32 cellular contexts compared by ENCODE assay signal in genomic region chr7:38977658-38978057, GRCh38. TPM values are rescaled to one million over a fixed set of nuclear protein-coding genes. Genes with fewer than 3 reads are reported as not detected.
DNase-seq lines count a peak whose midpoint lies in the region; ATAC-seq, FAIRE-seq and TF ChIP-seq lines count a peak whose summit lies in the region.
"Had no signal": no experiment of that assay in that cellular context is flagged by ENCODE, and none has a peak within 500 bp of the region (broad histone marks: within the 10 kb centered on the region; RNA-seq: fewer than 3 reads in every experiment).

Gene POU6F2 (plus strand): TSS chr7:38977909. CDS start chr7:38977954, 45 bp downstream.

- no peaks in the 10 kb centered on the region for H3F3A ChIP-seq in neural cell (ENCODE audit: insufficient read depth, low read length, poor library complexity, severe bottlenecking)

- H3K9ac ChIP-seq in liver (ENCODE audit: low read depth in 1 of 2, low read length in 2 of 2) (peak within 1 kb of the TSS; percentile 33 to 85), HepG2 (ENCODE audit: insufficient read depth, low read depth, low read length) (no peak within 1 kb of the TSS), H1 (replicated peaks in 1 of 4; ENCODE audit: extremely low read depth in 1 of 4, low read depth in 3 of 4, low read length in 3 of 4) (peak within 1 kb of the TSS in 2 of 4 experiments; percentile 16 to 28; a peak in 2 of 7 replicates), neural cell (ENCODE audit: low read length) (peak within 1 kb of the TSS; percentile 32)

- H3K56ac ChIP-seq in H1 (replicated peaks; ENCODE audit: insufficient read length, low read depth, low read length) = no peak within 1 kb of the TSS

- in situ Hi-C loops in HepG2 (cut with HindIII; ENCODE audit: extremely low pct_ligation_motif_present, low pct_unique_long_range_greater_than_20kb) = no loop called here

- DNase-seq in HepG2 (ENCODE audit: low spot score) (no peak), H1 (ENCODE audit: low read depth in 1 of 2, low spot score in 2 of 2) (no peak), Kasumi-1 (lab: John Stamatoyannopoulos, UW) (no peak), germinal center (ENCODE audit: low spot score) (no peak), pons (ENCODE audit: low spot score) (no peak)
- DNase-seq: activated CD4-positive, alpha-beta T cell treated with anti-CD3 and anti-CD28 coated beads, Interleukin-2, amount 10 ng/mL, durations not matched to agents 24 days and 14 days; activated gamma-delta T cell; activated naive CD8-positive, alpha-beta T cell treated with anti-CD3 and anti-CD28 coated beads, Interleukin-2, amount 10 ng/mL, durations not matched to agents 7 days and 5 days; activated T-cell treated with anti-CD3 and anti-CD28 coated beads, Interleukin-2, amount 50 U/mL, for 1 hour; CD4-positive, CD25-positive, alpha-beta regulatory T cell; esophagus squamous epithelium; foreskin melanocyte; hypothalamus; KBM-7; left lung; MG63; naive thymus-derived CD4-positive, alpha-beta T cell; NCI-H2081 treated with DMSO at 0.1 percent for 48 hours; NK-92 treated with Interleukin-12 subunit alpha and Interleukin-12 subunit beta, amount 100 ng/mL, for 24 hours; posterior cingulate gyrus; Right ventricle myocardium superior; stimulated activated naive B cell treated with anti-CD40 and anti-IgM and Interleukin-4, amounts not matched to agents 10 μg/mL and 1 μg/mL and 100 μg/mL, for 72 hours had no signal

- no peak within 1 kb of the TSS for H2BK15ac ChIP-seq in H1 (ENCODE audit: low read length)

- H2AFZ ChIP-seq in HepG2 (ENCODE audit: low read length) (no peak within 1 kb of the TSS), H1 (ENCODE audit: low read length) (peak within 1 kb of the TSS; percentile 99), neural cell (ENCODE audit: low read depth, low read length) (no peak within 1 kb of the TSS)

- no peak within 1 kb of the TSS for H3K4ac ChIP-seq in H1 (replicated peaks; ENCODE audit: insufficient read length, low read depth, low read length)

- no peak within 1 kb of the TSS for H4K91ac ChIP-seq in H1 (replicated peaks; ENCODE audit: insufficient read length, low read length)

- intact Hi-C loops in HepG2 (cut with micrococcal nuclease; ENCODE audit: unreplicated experiment) = no loop called here

- TF ChIP-seq POLR2A in HepG2 (IDR thresholded peaks at IDR 0.05; ENCODE audit: insufficient read depth in 1 of 2, low read depth in 2 of 2, low read length in 2 of 2) (no peak), H1 (IDR thresholded peaks at IDR 0.05; ENCODE audit: control extremely low read depth in 1 of 2, low read depth in 2 of 2, low read length in 2 of 2) (no peak)

- peaks cover 4% of the 10 kb centered on the region; the same call in 1 of the 2 replicates for H3K23me2 ChIP-seq in H1 (ENCODE audit: low read depth, low read length)

- H3K36me3 ChIP-seq in liver (ENCODE audit: control insufficient read depth in 4 of 4, insufficient read depth in 3 of 4, low read depth in 1 of 4, low read length in 3 of 4) (no peaks in the 10 kb centered on the region), HepG2 (replicated peaks in 1 of 2; ENCODE audit: control insufficient read depth in 1 of 2, insufficient read depth in 2 of 2, low read length in 2 of 2) (no peaks in the 10 kb centered on the region), H1 (ENCODE audit: control insufficient read depth in 2 of 4, insufficient read depth in 4 of 4, low read length in 3 of 4) (no peaks in the 10 kb centered on the region), neural cell (ENCODE audit: insufficient read depth, low read length) (no peaks in the 10 kb centered on the region)
- H3K36me3 ChIP-seq: ascending aorta, esophagus squamous epithelium, left lung, MG63 had no signal

- H3K23ac ChIP-seq in H1 (ENCODE audit: insufficient read length) = no peak within 1 kb of the TSS

- H3K4me2 ChIP-seq in HepG2 (ENCODE audit: low read depth, low read length) (no peak within 1 kb of the TSS), H1 (ENCODE audit: insufficient read depth in 1 of 2, low read depth in 2 of 2, low read length in 2 of 2) (peak within 1 kb of the TSS; percentile 62 to 81), neural cell (ENCODE audit: low read length) (peak within 1 kb of the TSS; percentile 11)

- TF ChIP-seq RAD21 in liver (IDR thresholded peaks at IDR 0.05) (no peak), HepG2 (CRISPR knock-in tag; IDR thresholded peaks at IDR 0.05) (no peak), H1 (IDR thresholded peaks at IDR 0.05 in 1 of 2, conservative IDR thresholded peaks at IDR 0.05 in 1 of 2; ENCODE audit: low read depth in 2 of 2, low read length in 2 of 2) (no peak), neural cell (conservative IDR thresholded peaks at IDR 0.05) (no peak)

- no peak for FAIRE-seq in HepG2 (lab: Jason Lieb, UNC)
- no peak for FAIRE-seq in H1 (lab: Jason Lieb, UNC)
- FAIRE-seq: H54 had no signal

- WGBS in liver = 81% methylated on average over 7 of the region's 7 CpGs
- 60% methylated on average over 7 of the region's 7 CpGs for WGBS in HepG2 (ENCODE audit: low lambda C conversion rate)
- 95% methylated on average over 7 of the region's 7 CpGs; no CpG with 5 or more reads in 1 of the 2 experiments for WGBS in H1 (ENCODE audit: extremely low coverage in 1 of 2, insufficient coverage in 1 of 2, insufficient read length in 1 of 2, insufficient replicate concordance in 2 of 2, low coverage in 1 of 2, low lambda C conversion rate in 2 of 2, missing lambda C conversion rate in 1 of 2), 2 experiments

- no peak within 1 kb of the TSS for H4K5ac ChIP-seq in H1 (ENCODE audit: insufficient read length, low read depth, low read length)

- POLR2A ChIA-PET in HepG2 (lab: Yijun Ruan, JAX) (no interaction called here), H1 (lab: Charles Lee; ENCODE audit: partially characterized antibody) (no interaction called here)

- no peaks in the 10 kb centered on the region for H3K79me1 ChIP-seq in H1 (ENCODE audit: low read depth, low read length)

- H3K9me2 ChIP-seq in neural cell (ENCODE audit: insufficient read depth, low read length) = no peaks in the 10 kb centered on the region

- H3K27me3 ChIP-seq in liver (ENCODE audit: control insufficient read depth in 4 of 4, insufficient read depth in 4 of 4, low read length in 3 of 4) = peaks cover 0 to 3% (median under 1%) of the 10 kb centered on the region in 4 donors
- peaks cover 0 to 8% of the 10 kb centered on the region in 2 experiments; a peak in 2 of 5 replicates for H3K27me3 ChIP-seq in HepG2 (ENCODE audit: control insufficient read depth in 1 of 2, insufficient read depth in 2 of 2, low read length in 2 of 2)
- no peaks in the 10 kb centered on the region; a peak in 2 of 7 replicates for H3K27me3 ChIP-seq in H1 (replicated peaks in 1 of 4; ENCODE audit: control insufficient read depth in 3 of 4, extremely low read depth in 1 of 4, insufficient read depth in 3 of 4, low read length in 3 of 4)
- peaks cover 3% of the 10 kb centered on the region for H3K27me3 ChIP-seq in neural cell (ENCODE audit: insufficient read depth, low read depth, low read length)
- H3K27me3 ChIP-seq: ascending aorta had no signal

- H3K4me1 ChIP-seq in liver (ENCODE audit: control insufficient read depth in 4 of 4, insufficient read depth in 4 of 4, low read length in 3 of 4) = peaks cover 0 to 12% (median 0%) of the 10 kb centered on the region in 4 donors
- no peaks in the 10 kb centered on the region for H3K4me1 ChIP-seq in HepG2 (ENCODE audit: insufficient read depth, low read length)
- peaks cover 2 to 5% (median 3%) of the 10 kb centered on the region in 4 experiments; a peak in 4 of 7 replicates for H3K4me1 ChIP-seq in H1 (replicated peaks in 1 of 4; ENCODE audit: control insufficient read depth in 3 of 4, insufficient read depth in 4 of 4, low read length in 3 of 4)

- H3K18ac ChIP-seq in H1 (ENCODE audit: extremely low read depth, low read length) = peak within 1 kb of the TSS; percentile 38; the same call in 1 of the 2 replicates

- peak within 1 kb of the TSS; percentile 73; the same call in 1 of the 2 replicates for H2BK12ac ChIP-seq in H1 (ENCODE audit: low read depth, low read length)

- H4K20me1 ChIP-seq in HepG2 (ENCODE audit: insufficient read depth, low read length) (no peaks in the 10 kb centered on the region), H1 (replicated peaks in 1 of 2; ENCODE audit: control insufficient read depth in 1 of 2, insufficient read depth in 2 of 2, low read length in 2 of 2) (no peaks in the 10 kb centered on the region), neural cell (ENCODE audit: insufficient read depth) (no peaks in the 10 kb centered on the region)

- no peak within 1 kb of the TSS for H2AK5ac ChIP-seq in H1 (ENCODE audit: low read depth, low read length)

- ATAC-seq in HepG2 (no peak), GM21528 (IDR thresholded peaks at IDR 0.05; ENCODE audit: low FRiP score, unreplicated experiment) (no peak)
- ATAC-seq: left lung; naive thymus-derived CD4-positive, alpha-beta T cell; sciatic nerve; stimulated activated naive B cell treated with anti-CD40 and anti-IgM and Interleukin-4, amounts not matched to agents 10 μg/mL and 1 μg/mL and 100 μg/mL, for 72 hours had no signal

- H4K8ac ChIP-seq in H1 (ENCODE audit: extremely low read depth, insufficient read depth, low read length) = no peak within 1 kb of the TSS

- H3K27ac ChIP-seq in liver (ENCODE audit: low read depth in 1 of 2, low read length in 2 of 2) = peak within 1 kb of the TSS; percentile 32 to 49
- H3K27ac ChIP-seq in HepG2 (ENCODE audit: extremely low read length, insufficient read depth, low read length) = no peak within 1 kb of the TSS
- no peak within 1 kb of the TSS for H3K27ac ChIP-seq in H1 (ENCODE audit: low read depth, low read length)
- peak within 1 kb of the TSS; percentile 30 for H3K27ac ChIP-seq in neural cell (ENCODE audit: low read length)
- H3K27ac ChIP-seq: esophagus squamous epithelium, left lung, VCaP had no signal

- 0 out of 2 replicates have a peak within 1 kb of the TSS, but pooled peaks have one; percentile 28 for H2BK20ac ChIP-seq in H1 (ENCODE audit: low read length)

- H2BK5ac ChIP-seq in H1 (ENCODE audit: low read depth, low read length) = no peak within 1 kb of the TSS

- TF ChIP-seq CTCF in liver (IDR thresholded peaks at IDR 0.05; ENCODE audit: low read depth, low read length, missing input control) = no peak
- TF ChIP-seq CTCF in HepG2 (CRISPR knock-in tag; IDR thresholded peaks at IDR 0.05) = no peak
- TF ChIP-seq CTCF in H1 (IDR thresholded peaks at IDR 0.05; ENCODE audit: control extremely low read depth in 1 of 3, insufficient read depth in 1 of 3, low read depth in 1 of 3, low read length in 3 of 3) = no peak
- TF ChIP-seq CTCF in neural cell (IDR thresholded peaks at IDR 0.05; ENCODE audit: poor library complexity, severe bottlenecking) = no peak

- H3K4me3 ChIP-seq in liver (ENCODE audit: low read depth in 1 of 3, low read length in 3 of 3) (peak within 1 kb of the TSS in 2 of 3 donors; percentile 41 to 56), HepG2 (replicated peaks in 1 of 3; ENCODE audit: insufficient read depth in 1 of 3, low read depth in 2 of 3, low read length in 3 of 3) (no peak within 1 kb of the TSS), H1 (ENCODE audit: extremely low read depth in 1 of 4, insufficient read depth in 2 of 4, low read depth in 3 of 4, low read length in 4 of 4) (peak within 1 kb of the TSS in 1 of 4 experiments; percentile 44; a peak in 1 of 8 replicates), neural cell (ENCODE audit: low read length) (peak within 1 kb of the TSS; percentile 50)
- H3K4me3 ChIP-seq: left lung, MG63 had no signal

- no TSS peak for BruUV-seq in HepG2 (replicated peaks; lab: Mats Ljungman, UMichigan)

- TF ChIP-seq EP300 in HepG2 (IDR thresholded peaks at IDR 0.05; ENCODE audit: low read depth in 2 of 2, low read length in 2 of 2) (no peak), HepG2 (CRISPR knock-in tag; IDR thresholded peaks at IDR 0.05; ENCODE audit: borderline replicate concordance) (no peak), H1 (IDR thresholded peaks at IDR 0.05; ENCODE audit: borderline replicate concordance in 1 of 2, low read depth in 2 of 2, low read length in 2 of 2) (no peak), neural cell (conservative IDR thresholded peaks at IDR 0.05; ENCODE audit: poor library complexity, severe bottlenecking) (no peak)

- no peaks in the 10 kb centered on the region for H3K79me2 ChIP-seq in HepG2 (ENCODE audit: insufficient read depth, low read length)
- no peaks in the 10 kb centered on the region for H3K79me2 ChIP-seq in H1 (ENCODE audit: control insufficient read depth in 1 of 2, insufficient read depth in 2 of 2, low read length in 2 of 2)
- no peaks in the 10 kb centered on the region for H3K79me2 ChIP-seq in neural cell (replicated peaks; ENCODE audit: insufficient read depth, low read length)

- CTCF ChIA-PET in HepG2 (lab: Yijun Ruan, JAX; ENCODE audit: low intra/inter-chr PET ratio, low total read pairs) = no interaction called here
- CTCF ChIA-PET in H1 (lab: Charles Lee; ENCODE audit: partially characterized antibody) = interaction anchor here (0.8 to 1.5 kb wide), 4 partner anchors 11 to 105 kb away, joined by 3 to 4 read pairs (median 4); no protein-coding TSS in a partner anchor

- no peak within 1 kb of the TSS for H2BK120ac ChIP-seq in H1 (replicated peaks; ENCODE audit: low read depth, low read length)

- no peaks in the 10 kb centered on the region for H3K9me3 ChIP-seq in liver (ENCODE audit: control insufficient read depth in 4 of 4, low read length in 3 of 4)
- H3K9me3 ChIP-seq in HepG2 (ENCODE audit: low read length) = no peaks in the 10 kb centered on the region
- H3K9me3 ChIP-seq in H1 (ENCODE audit: insufficient read depth in 2 of 2, low read depth in 1 of 2, low read length in 1 of 2) = no peaks in the 10 kb centered on the region
- H3K9me3 ChIP-seq in neural cell (ENCODE audit: low read length) = no peaks in the 10 kb centered on the region
- H3K9me3 ChIP-seq: ascending aorta, esophagus squamous epithelium, left lung, MG63 had no signal

- no peak within 1 kb of the TSS for H3K14ac ChIP-seq in H1 (ENCODE audit: insufficient read length)

RNA-seq across cellular contexts. Expression of gene POU6F2, which starts in this region (rescaled TPM):
- under 1 TPM; under 0.01 to 0.08 TPM for total RNA-seq in liver
- under 1 TPM in 1 of 2 donors, not detected in 1; 0.24 TPM for polyA plus RNA-seq in liver
- not detected in 2 replicates for total RNA-seq in HepG2 (2016; rRNA removed; fragmentation: Illumina TruSeq; extraction: Trizol)
- total RNA-seq in HepG2 (2016; cell fraction: cytosol; rRNA removed; fragmentation: Illumina TruSeq; extraction: Trizol; ENCODE audit: low read depth) = not detected in 2 replicates
- not detected in 2 replicates for total RNA-seq in HepG2 (2016; cell fraction: insoluble cytoplasmic fraction; rRNA removed; fragmentation: Illumina TruSeq; extraction: Trizol)
- not detected in 2 replicates for total RNA-seq in HepG2 (2016; cell fraction: membrane; rRNA removed; fragmentation: Illumina TruSeq; extraction: Trizol)
- total RNA-seq in HepG2 (2016; cell fraction: nucleus; rRNA removed; fragmentation: Illumina TruSeq; extraction: Trizol) = not detected in 2 replicates
- not detected in 2 replicates for polyA plus RNA-seq in HepG2 (2011; rRNA removed)
- not detected in 2 replicates for polyA plus RNA-seq in HepG2 (2011; cell fraction: cytosol; rRNA removed)
- polyA plus RNA-seq in HepG2 (2011; cell fraction: nucleus; rRNA removed) = 0.23 TPM in 1 of 2 replicates, not detected in the other
- polyA plus RNA-seq in HepG2 (2012) = not detected in 2 replicates
- not detected in 2 replicates for polyA plus RNA-seq in HepG2 (2016; cell fraction: cytosol; fragmentation: Illumina TruSeq; extraction: Trizol; ENCODE audit: low read depth)
- polyA plus RNA-seq in HepG2 (2016; cell fraction: insoluble cytoplasmic fraction; fragmentation: Illumina TruSeq; extraction: Trizol; ENCODE audit: low read depth) = not detected in 2 replicates
- polyA plus RNA-seq in HepG2 (2016; cell fraction: membrane; fragmentation: Illumina TruSeq; extraction: Trizol; ENCODE audit: low read depth) = not detected in 2 replicates
- polyA plus RNA-seq in HepG2 (2016; cell fraction: nucleus; fragmentation: Illumina TruSeq; extraction: Trizol; ENCODE audit: insufficient read depth, low read depth) = not detected in 2 replicates
- polyA minus RNA-seq in HepG2 (2011; rRNA and poly(A)+ RNA removed; ENCODE audit: low replicate concordance) = not detected in 2 replicates
- not detected in 2 replicates for polyA minus RNA-seq in HepG2 (2011; cell fraction: cytosol; rRNA and poly(A)+ RNA removed)
- not detected in 2 replicates for polyA minus RNA-seq in HepG2 (2011; cell fraction: nucleus; rRNA and poly(A)+ RNA removed)
- 1.6 and 2.0 TPM in 2 replicates for total RNA-seq in H1 (2021; fragmentation: NEBNext Ultra II Directional; extraction: Animal tissue kit (Norgen Biotek cat#: 25700))
- polyA plus RNA-seq in H1 (2011; rRNA removed) = 1.1 and 2.5 TPM in 2 replicates
- polyA plus RNA-seq in H1 (2011; cell fraction: cytosol; rRNA removed) = 0.93 TPM
- polyA plus RNA-seq in H1 (2011; cell fraction: nucleus; rRNA removed) = 9.2 TPM
- 1.1 to 1.7 TPM (median 1.3 TPM) in 4 replicates for polyA plus RNA-seq in H1 (2012, experiment 1 of 2)
- polyA plus RNA-seq in H1 (2012, experiment 2 of 2) = 0.08 TPM
- polyA plus RNA-seq in H1 (2013, experiment 1 of 2) = 3.0 TPM
- 2.5 TPM for polyA plus RNA-seq in H1 (2013, experiment 2 of 2)
- polyA minus RNA-seq in H1 (2011; rRNA and poly(A)+ RNA removed) = 5.3 and 8.5 TPM in 2 replicates
- 3.6 TPM for polyA minus RNA-seq in H1 (2011; cell fraction: cytosol; rRNA and poly(A)+ RNA removed)
- polyA minus RNA-seq in H1 (2011; cell fraction: nucleus; rRNA and poly(A)+ RNA removed) = 40.6 TPM
- polyA plus RNA-seq in neural cell = 2.8 and 3.1 TPM in 2 replicates
- polyA minus RNA-seq in neural cell = 5.6 and 9.3 TPM in 2 replicates
- total RNA-seq: A172; activated CD8-positive, alpha-beta memory T cell treated with anti-CD3 and anti-CD28 coated beads for 36 hours; ascending aorta; CD4-positive, CD25-positive, alpha-beta regulatory T cell; NCI-H460; Right ventricle myocardium superior had no signal
- polyA plus RNA-seq: CD4-positive, CD25-positive, alpha-beta regulatory T cell; naive thymus-derived CD4-positive, alpha-beta T cell had no signal

Comparison
In these comparisons a context has a peak if more than half of its experiments do, and no peak if none do; other contexts are left out.
1. H3K27ac ChIP-seq: peak in liver (2 of 2) and neural cell (single experiment); none in HepG2 (single experiment) and H1 (single experiment).
2. H3K4me3 ChIP-seq: peak in liver (2 of 3) and neural cell (single experiment); none in HepG2 (0 of 3).